Comparison of ENCODE assay signal across 9 cellular contexts in genomic region chr14:105486333-105486973, GRCh38. TPM values are rescaled to one million over a fixed set of nuclear protein-coding genes. Genes with fewer than 3 reads are reported as not detected.
DNase-seq lines count a peak whose midpoint lies in the region; ATAC-seq and TF ChIP-seq lines count a peak whose summit lies in the region.
"Had no signal": no experiment of that assay in that cellular context is flagged by ENCODE, and none has a peak within 500 bp of the region (broad histone marks: within the 10 kb centered on the region; RNA-seq: fewer than 3 reads in every experiment).

CRIP1 (plus strand) TSS chr14:105486886; CDS start chr14:105487260, 374 bp downstream.

- POLR2A ChIA-PET in CD8-positive, alpha-beta memory T cell (lab: Charles Lee): no interaction called here
- POLR2A ChIA-PET in PC-3 (lab: Charles Lee; ENCODE audit: unreplicated experiment): no interaction called here

- peaks cover 0 to 8% of the 10 kb centered on the region in 2 donors for H3K27me3 Mint-ChIP-seq in CD8-positive, alpha-beta memory T cell

- H3K9ac ChIP-seq in PC-3 (ENCODE audit: low read length) (peak within 1 kb of the TSS; percentile 65), parathyroid adenoma (no peak within 1 kb of the TSS)

- H3F3A ChIP-seq in PC-3 (ENCODE audit: low read length, unreplicated experiment): no peaks in the 10 kb centered on the region

- CTCF ChIA-PET in CD8-positive, alpha-beta memory T cell (lab: Charles Lee): interaction anchor here (0.8 kb wide), 1 partner anchor 19 kb away, joined by 3 read pairs; no protein-coding TSS in a partner anchor
- CTCF ChIA-PET in PC-3 (lab: Charles Lee): no interaction called here

- peaks cover 71% of the 10 kb centered on the region for H3K4me1 ChIP-seq in CD8-positive, alpha-beta memory T cell (ENCODE audit: insufficient read depth, low read length)
- H3K4me1 ChIP-seq in PC-3 (ENCODE audit: insufficient read depth, low read length) (peaks cover 38% of the 10 kb centered on the region), parathyroid adenoma (peaks cover 22% of the 10 kb centered on the region)

- no peak for DNase-seq in CD8-positive, alpha-beta memory T cell
- DNase-seq in PC-3 (no peak), Right ventricle myocardium superior (peak; percentile 52), NCI-H2171 treated with DMSO at 0.1 percent for 48 hours (lab: John Stamatoyannopoulos, UW) (no peak), NCI-H2081 treated with DMSO at 0.1 percent for 48 hours (lab: John Stamatoyannopoulos, UW) (no peak), NCI-H1092 treated with DMSO at 0.1 percent for 48 hours (lab: John Stamatoyannopoulos, UW) (no peak)
- DNase-seq: foreskin melanocyte had no signal

- peak within 1 kb of the TSS; percentile 87 to 94 (median 92) for H3K4me3 Mint-ChIP-seq in CD8-positive, alpha-beta memory T cell

- no peaks in the 10 kb centered on the region for H3K9me3 Mint-ChIP-seq in CD8-positive, alpha-beta memory T cell

- peak within 1 kb of the TSS; percentile 82 for H3K4me3 ChIP-seq in CD8-positive, alpha-beta memory T cell (ENCODE audit: low read length)
- H3K4me3 ChIP-seq in PC-3 (ENCODE audit: low read length) (peak within 1 kb of the TSS; percentile 66), parathyroid adenoma (ENCODE audit: low read depth, low read length) (peak within 1 kb of the TSS; percentile 3)

- peak within 1 kb of the TSS; percentile 91 to 100 (median 98) for H3K27ac Mint-ChIP-seq in CD8-positive, alpha-beta memory T cell

- peak within 1 kb of the TSS; percentile 97 for H3K27ac ChIP-seq in CD8-positive, alpha-beta memory T cell (ENCODE audit: low read depth, low read length)
- H3K27ac ChIP-seq in PC-3 (ENCODE audit: low read length): no peak within 1 kb of the TSS
- peak within 1 kb of the TSS; percentile 43 for H3K27ac ChIP-seq in parathyroid adenoma

- H3K4me2 ChIP-seq in PC-3 (ENCODE audit: low read length): peak within 1 kb of the TSS; percentile 83
- peak within 1 kb of the TSS; percentile 22 for H3K4me2 ChIP-seq in parathyroid adenoma (ENCODE audit: low read length)

- H3K27me3 ChIP-seq in CD8-positive, alpha-beta memory T cell (ENCODE audit: insufficient read depth, low read length, poor library complexity, severe bottlenecking): no peaks in the 10 kb centered on the region
- no peaks in the 10 kb centered on the region for H3K27me3 ChIP-seq in PC-3 (ENCODE audit: low read length)
- H3K27me3 ChIP-seq in parathyroid adenoma (ENCODE audit: control insufficient read depth, insufficient read depth, low read length): peaks cover 7% of the 10 kb centered on the region

- intact Hi-C loops in PC-3 (cut with micrococcal nuclease) (no loop called here), Right ventricle myocardium superior (cut with DNase I) (loop anchor here (5.0 kb wide), 1 partner anchor 39 kb away; no protein-coding TSS in a partner anchor)

- peaks cover 34 to 75% (median 38%) of the 10 kb centered on the region in 3 donors for H3K4me1 Mint-ChIP-seq in CD8-positive, alpha-beta memory T cell

- H3K36me3 ChIP-seq in CD8-positive, alpha-beta memory T cell (ENCODE audit: insufficient read depth, low read length): no peaks in the 10 kb centered on the region
- H3K36me3 ChIP-seq in PC-3 (ENCODE audit: low read depth, low read length) (no peaks in the 10 kb centered on the region), parathyroid adenoma (ENCODE audit: control insufficient read depth, insufficient read depth, low read length) (no peaks in the 10 kb centered on the region)

- TF ChIP-seq CTCF in PC-3 (conservative IDR thresholded peaks at IDR 0.05; ENCODE audit: low read depth, low read length) (no peak), parathyroid adenoma (IDR thresholded peaks at IDR 0.05) (no peak)

- H3K79me2 ChIP-seq in PC-3 (ENCODE audit: low read length) (no peaks in the 10 kb centered on the region), parathyroid adenoma (no peaks in the 10 kb centered on the region)

- no peak for ATAC-seq in PC-3
- ATAC-seq in Right ventricle myocardium superior (ENCODE audit: poor library complexity): no peak
- no peak for ATAC-seq in HG03442 (IDR thresholded peaks at IDR 0.05; ENCODE audit: unreplicated experiment)

- no peaks in the 10 kb centered on the region for H3K9me3 ChIP-seq in CD8-positive, alpha-beta memory T cell (ENCODE audit: low read length)
- H3K9me3 ChIP-seq in PC-3 (ENCODE audit: low read length) (no peaks in the 10 kb centered on the region), parathyroid adenoma (ENCODE audit: control insufficient read depth, low read length) (no peaks in the 10 kb centered on the region)

- peak within 1 kb of the TSS; percentile 50; the same call in 1 of the 2 replicates for H2AFZ ChIP-seq in PC-3 (ENCODE audit: low read length)
- peak within 1 kb of the TSS; percentile 70 for H2AFZ ChIP-seq in parathyroid adenoma

- no peaks in the 10 kb centered on the region for H4K20me1 ChIP-seq in PC-3 (ENCODE audit: low read length)

- no peaks in the 10 kb centered on the region for H3K9me2 ChIP-seq in PC-3 (replicated peaks; ENCODE audit: low read length)

- BruUV-seq in PC-3 (replicated peaks; lab: Mats Ljungman, UMichigan): no TSS peak

- peaks cover 0 to 15% (median 0%) of the 10 kb centered on the region in 3 donors for H3K36me3 Mint-ChIP-seq in CD8-positive, alpha-beta memory T cell

RNA-seq across cellular contexts. Expression of gene CRIP1, which starts in this region (rescaled TPM):
- 100 to 1,000 TPM; 463 to 468 TPM for total RNA-seq in CD8-positive, alpha-beta memory T cell
- polyA plus RNA-seq in CD8-positive, alpha-beta memory T cell: 1,031 TPM
- 45.9 and 48.7 TPM in 2 replicates for total RNA-seq in PC-3 (2014; rRNA removed)
- 71.8 TPM for total RNA-seq in Right ventricle myocardium superior

Comparison
In these comparisons a context has a peak if more than half of its experiments do, and no peak if none do; other contexts are left out.
1. H3K4me3 ChIP-seq: peak in every context shown above with its lines; median percentile 82 in CD8-positive, alpha-beta memory T cell; 66 in PC-3; 3 in parathyroid adenoma.